1 cellular context compared by ENCODE assay signal in the genomic region with DNA sequence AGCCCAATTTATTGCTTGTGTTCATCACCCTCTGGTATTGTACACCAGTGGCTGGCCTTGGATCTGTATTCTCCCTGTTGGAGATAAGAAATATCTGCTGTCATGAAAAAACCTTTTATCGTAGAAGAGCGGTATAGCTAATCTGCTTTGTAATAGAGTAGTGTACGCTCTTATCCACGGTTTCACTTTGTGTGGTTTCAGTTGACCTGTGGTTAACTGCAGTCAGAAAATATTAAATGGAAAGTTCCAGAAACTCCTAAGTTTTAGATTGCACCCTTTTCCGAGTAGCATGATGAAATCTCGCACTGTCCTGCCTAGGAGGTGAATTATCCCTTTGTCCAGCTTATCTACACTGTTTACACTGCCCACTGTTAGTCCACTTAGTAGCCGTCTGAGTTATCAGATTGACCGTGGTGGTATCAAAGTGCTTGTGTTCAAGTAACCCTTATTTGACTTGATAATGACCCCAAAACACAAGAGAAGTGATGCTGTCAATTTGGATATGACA.
TF ChIP-seq lines count a peak whose summit lies in the region.

No MANE protein-coding gene starts in this region.

TF ChIP-seq in GM12878, 131 proteins besides CTCF, POLR2A, EP300 and RAD21:
- TF ChIP-seq SPI1 (IDR thresholded peaks at IDR 0.05; ENCODE audit: borderline replicate concordance, insufficient read depth, low read depth, low read length) (no peak), RUNX3 (IDR thresholded peaks at IDR 0.05; ENCODE audit: low read length) (peak; percentile 78), SP1 (IDR thresholded peaks at IDR 0.05; ENCODE audit: low read depth, low read length) (no peak)
